ENCODE assay signal across 21 cellular contexts in the genomic region with DNA sequence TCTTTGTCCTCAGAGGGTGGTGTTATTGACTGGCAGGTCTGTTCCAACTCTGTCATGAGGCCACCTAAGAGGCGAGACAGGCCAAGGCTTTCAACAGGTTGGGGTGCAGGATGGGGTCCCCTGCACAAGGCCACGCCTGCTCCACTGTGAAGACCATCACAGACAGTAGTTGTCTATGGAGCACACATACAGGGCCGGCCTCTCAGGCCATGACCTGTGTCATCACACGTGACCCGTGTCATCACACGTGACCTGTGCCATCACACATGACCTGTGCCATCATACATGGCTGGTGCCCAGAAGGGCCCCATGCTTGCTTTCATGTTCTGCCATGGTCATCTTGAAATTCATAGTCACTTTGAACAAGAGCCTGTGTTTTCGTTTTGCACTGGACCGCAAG.
"Had no signal": no experiment of that assay in that cellular context is flagged by ENCODE, and none has a peak within 500 bp of the region (broad histone marks: within the 10 kb centered on the region; RNA-seq: fewer than 3 reads in every experiment).

No MANE protein-coding gene starts in this region.

- H3K27me3 ChIP-seq: left lung, stomach had no signal

- H3K27me3 Mint-ChIP-seq: activated CD4-positive, alpha-beta T cell treated with anti-CD3 and anti-CD28 coated beads, Interleukin-2, amount 10 ng/mL, durations not matched to agents 24 days and 14 days; activated naive CD8-positive, alpha-beta T cell treated with anti-CD3 and anti-CD28 coated beads, Interleukin-2, amount 50 U/mL, for 24 hours; activated T-cell treated with anti-CD3 and anti-CD28 coated beads, Interleukin-2, amount 50 U/mL, for 24 hours had no signal

- H3K4me1 Mint-ChIP-seq: activated CD4-positive, alpha-beta T cell treated with anti-CD3 and anti-CD28 coated beads, Interleukin-2, amount 10 ng/mL, durations not matched to agents 24 days and 14 days; activated naive CD8-positive, alpha-beta T cell treated with anti-CD3 and anti-CD28 coated beads, Interleukin-2, amount 50 U/mL, for 24 hours; nephron progenitor cell; T-cell had no signal

- DNase-seq: activated CD4-positive, alpha-beta T cell treated with anti-CD3 and anti-CD28 coated beads, Interleukin-2, amount 10 ng/mL, durations not matched to agents 24 days and 14 days; activated CD8-positive, alpha-beta T cell treated with anti-CD3 and anti-CD28 coated beads, Interleukin-2, amount 10 ng/mL, durations not matched to agents 7 days and 5 days; activated naive CD4-positive, alpha-beta T cell treated with anti-CD3 and anti-CD28 coated beads for 36 hours; activated naive CD8-positive, alpha-beta T cell treated with anti-CD3 and anti-CD28 coated beads, Interleukin-2, amount 50 U/mL, for 24 hours; activated T-cell treated with anti-CD3 and anti-CD28 coated beads, Interleukin-2, amount 50 U/mL, for 24 hours; anterior cingulate cortex; dermis blood vessel endothelial cell; effector memory CD4-positive, alpha-beta T cell; foreskin fibroblast; left lung; mammary epithelial cell; nephron progenitor cell; occipital lobe; posterior cingulate gyrus; small intestine; stimulated activated CD4-positive, alpha-beta T cell treated with anti-CD3 and anti-CD28 coated beads, Interleukin-15, amount 100 ng/mL, for 24 hours; stimulated activated CD4-positive, alpha-beta T cell treated with anti-CD3 and anti-CD28 coated beads, Interleukin-2, amount 100 ng/mL, for 48 hours; stomach; T-cell; T-helper 9 cell had no signal

- H3K36me3 Mint-ChIP-seq: T-cell had no signal

- H3K9me3 ChIP-seq: left lung, stomach had no signal

- H3K27ac Mint-ChIP-seq: activated CD4-positive, alpha-beta T cell treated with anti-CD3 and anti-CD28 coated beads, Interleukin-2, amount 10 ng/mL, durations not matched to agents 24 days and 14 days; activated CD8-positive, alpha-beta T cell treated with anti-CD3 and anti-CD28 coated beads, Interleukin-2, amount 10 ng/mL, durations not matched to agents 7 days and 5 days; activated naive CD4-positive, alpha-beta T cell treated with anti-CD3 and anti-CD28 coated beads for 36 hours; activated naive CD8-positive, alpha-beta T cell treated with anti-CD3 and anti-CD28 coated beads, Interleukin-2, amount 50 U/mL, for 24 hours; activated T-cell treated with anti-CD3 and anti-CD28 coated beads, Interleukin-2, amount 50 U/mL, for 24 hours; nephron progenitor cell; T-cell had no signal

- FAIRE-seq: keratinocyte, small intestine had no signal

- H3K4me3 ChIP-seq: left lung, stomach had no signal

- ATAC-seq: activated CD8-positive, alpha-beta T cell treated with anti-CD3 and anti-CD28 coated beads, Interleukin-2, amount 10 ng/mL, durations not matched to agents 7 days and 5 days; activated naive CD8-positive, alpha-beta T cell treated with anti-CD3 and anti-CD28 coated beads, Interleukin-2, amount 50 U/mL, for 24 hours; left lung; T-cell had no signal

- H3K4me3 Mint-ChIP-seq: activated CD4-positive, alpha-beta T cell treated with anti-CD3 and anti-CD28 coated beads, Interleukin-2, amount 10 ng/mL, durations not matched to agents 24 days and 14 days; activated CD8-positive, alpha-beta T cell treated with anti-CD3 and anti-CD28 coated beads, Interleukin-2, amount 10 ng/mL, durations not matched to agents 7 days and 5 days; activated naive CD4-positive, alpha-beta T cell treated with anti-CD3 and anti-CD28 coated beads for 36 hours; activated naive CD8-positive, alpha-beta T cell treated with anti-CD3 and anti-CD28 coated beads, Interleukin-2, amount 50 U/mL, for 24 hours; activated T-cell treated with anti-CD3 and anti-CD28 coated beads, Interleukin-2, amount 50 U/mL, for 24 hours; nephron progenitor cell; T-cell had no signal

- H3K9me3 Mint-ChIP-seq: activated CD4-positive, alpha-beta T cell treated with anti-CD3 and anti-CD28 coated beads, Interleukin-2, amount 10 ng/mL, durations not matched to agents 24 days and 14 days; activated naive CD4-positive, alpha-beta T cell treated with anti-CD3 and anti-CD28 coated beads for 36 hours; activated naive CD8-positive, alpha-beta T cell treated with anti-CD3 and anti-CD28 coated beads, Interleukin-2, amount 50 U/mL, for 24 hours; activated T-cell treated with anti-CD3 and anti-CD28 coated beads, Interleukin-2, amount 50 U/mL, for 24 hours; nephron progenitor cell; T-cell had no signal
